17 cellular contexts compared by ENCODE assay signal in genomic region chr10:104347295-104348045, GRCh38. TPM values are rescaled to one million over a fixed set of nuclear protein-coding genes. Genes with fewer than 3 reads are reported as not detected.
DNase-seq lines count a peak whose midpoint lies in the region; ATAC-seq and TF ChIP-seq lines count a peak whose summit lies in the region.
"Had no signal": no experiment of that assay in that cellular context is flagged by ENCODE, and none has a peak within 500 bp of the region (broad histone marks: within the 10 kb centered on the region; RNA-seq: fewer than 3 reads in every experiment).

No MANE protein-coding gene starts in this region.

- H3K27ac Mint-ChIP-seq in activated naive CD8-positive, alpha-beta T cell treated with anti-CD3 and anti-CD28 coated beads, Interleukin-2, amount 10 ng/mL, durations not matched to agents 7 days and 5 days: peak overlapping the region; percentile 54
- H3K27ac Mint-ChIP-seq in activated naive CD8-positive, alpha-beta T cell treated with anti-CD3 and anti-CD28 coated beads, Interleukin-2, amount 50 U/mL, for 24 hours: no peak overlapping the region
- peak overlapping the region in 2 of 3 donors; percentile 5 to 65 for H3K27ac Mint-ChIP-seq in IgD-negative memory B cell
- H3K27ac Mint-ChIP-seq: T-helper 1 cell treated with Interleukin-12 subunit alpha and Interleukin-12 subunit beta and Interleukin-4 antibody, amounts not matched to agents 30 μg/mL and 1 μg/mL, for 36 hours had no signal

- CTCF ChIA-PET in Panc1 (lab: Charles Lee): no interaction called here

- in situ Hi-C loops in Panc1 (cut with HindIII; ENCODE audit: low pct_unique_long_range_greater_than_20kb, low sequenced_read_pairs): no loop called here

- no peaks in the 10 kb centered on the region for H3K79me2 ChIP-seq in parathyroid adenoma

- H3K4me2 ChIP-seq in parathyroid adenoma (ENCODE audit: low read length): no peak overlapping the region
- H3K4me2 ChIP-seq: KMS-11 had no signal

- no TSS peak for BruUV-seq in Panc1 (replicated peaks; lab: Mats Ljungman, UMichigan)

- H3K27me3 ChIP-seq in Panc1 (ENCODE audit: control insufficient read depth, insufficient read depth, low read length): no peaks in the 10 kb centered on the region
- H3K27me3 ChIP-seq in parathyroid adenoma (ENCODE audit: control insufficient read depth, insufficient read depth, low read length): no peaks in the 10 kb centered on the region

- H2AFZ ChIP-seq in parathyroid adenoma: no peak overlapping the region

- H3K36me3 Mint-ChIP-seq in activated naive CD8-positive, alpha-beta T cell treated with anti-CD3 and anti-CD28 coated beads, Interleukin-2, amount 10 ng/mL, durations not matched to agents 7 days and 5 days: peaks cover 6% of the 10 kb centered on the region
- H3K36me3 Mint-ChIP-seq in activated naive CD8-positive, alpha-beta T cell treated with anti-CD3 and anti-CD28 coated beads, Interleukin-2, amount 50 U/mL, for 24 hours (ENCODE audit: low read depth): no peaks in the 10 kb centered on the region
- no peaks in the 10 kb centered on the region for H3K36me3 Mint-ChIP-seq in IgD-negative memory B cell

- ATAC-seq in activated naive CD8-positive, alpha-beta T cell treated with anti-CD3 and anti-CD28 coated beads, Interleukin-2, amount 10 ng/mL, durations not matched to agents 7 days and 5 days (ENCODE audit: low read depth): no peak
- no peak for ATAC-seq in activated naive CD8-positive, alpha-beta T cell treated with anti-CD3 and anti-CD28 coated beads, Interleukin-2, amount 50 U/mL, for 24 hours
- ATAC-seq in Panc1 (no peak), HG02610 (IDR thresholded peaks at IDR 0.05; ENCODE audit: unreplicated experiment) (no peak)

- H3K4me1 ChIP-seq in Panc1 (ENCODE audit: control insufficient read depth, insufficient read depth, low read length): peaks cover 24% of the 10 kb centered on the region
- H3K4me1 ChIP-seq in parathyroid adenoma: peaks cover 9% of the 10 kb centered on the region

- H3K27ac ChIP-seq in Panc1 (ENCODE audit: low read length) (peak overlapping the region; percentile 35; the same call in 1 of the 2 replicates), parathyroid adenoma (no peak overlapping the region)
- H3K27ac ChIP-seq: KMS-11 had no signal

- H3K36me3 ChIP-seq in Panc1 (ENCODE audit: control insufficient read depth, insufficient read depth, low read length): no peaks in the 10 kb centered on the region
- no peaks in the 10 kb centered on the region for H3K36me3 ChIP-seq in parathyroid adenoma (ENCODE audit: control insufficient read depth, insufficient read depth, low read length)

- H3K9me3 ChIP-seq in Panc1 (ENCODE audit: control insufficient read depth, insufficient read depth, low read depth, low read length) (no peaks in the 10 kb centered on the region), parathyroid adenoma (ENCODE audit: control insufficient read depth, low read length) (no peaks in the 10 kb centered on the region)

- no peak for DNase-seq in activated naive CD8-positive, alpha-beta T cell treated with anti-CD3 and anti-CD28 coated beads, Interleukin-2, amount 10 ng/mL, durations not matched to agents 7 days and 5 days
- DNase-seq in activated naive CD8-positive, alpha-beta T cell treated with anti-CD3 and anti-CD28 coated beads, Interleukin-2, amount 50 U/mL, for 24 hours: no peak
- DNase-seq in Panc1 (ENCODE audit: low read depth, low spot score) (no peak), activated gamma-delta T cell (lab: John Stamatoyannopoulos, UW) (no peak), HCEC 1CT (no peak)
- DNase-seq: DND-41, GDM1, GOT3, NCI-H1417, NCI-H1930, NCI-H748 treated with DMSO at 0.1 percent for 48 hours, SHP77 treated with DMSO at 0.1 percent for 48 hours had no signal

- intact Hi-C loops in Panc1 (cut with micrococcal nuclease; ENCODE audit: unreplicated experiment): no loop called here

- no peak for TF ChIP-seq CTCF in Panc1 (IDR thresholded peaks at IDR 0.05)
- no peak for TF ChIP-seq CTCF in parathyroid adenoma (IDR thresholded peaks at IDR 0.05)

- POLR2A ChIA-PET in activated naive CD8-positive, alpha-beta T cell treated with anti-CD3 and anti-CD28 coated beads, Interleukin-2, amount 10 ng/mL, durations not matched to agents 7 days and 5 days (lab: Charles Lee): interaction anchor here (1.1 to 2.4 kb wide), 2 partner anchors 9 to 41 kb away, joined by 3 to 11 read pairs; partner anchors contain the start of gene ITPRIP
- POLR2A ChIA-PET in Panc1 (lab: Charles Lee): interaction anchor here (0.6 kb wide), 1 partner anchor 18 kb away, joined by 3 read pairs; no protein-coding TSS in a partner anchor

- H3K27me3 Mint-ChIP-seq in activated naive CD8-positive, alpha-beta T cell treated with anti-CD3 and anti-CD28 coated beads, Interleukin-2, amount 10 ng/mL, durations not matched to agents 7 days and 5 days: no peaks in the 10 kb centered on the region
- H3K27me3 Mint-ChIP-seq in activated naive CD8-positive, alpha-beta T cell treated with anti-CD3 and anti-CD28 coated beads, Interleukin-2, amount 50 U/mL, for 24 hours: no peaks in the 10 kb centered on the region
- no peaks in the 10 kb centered on the region for H3K27me3 Mint-ChIP-seq in IgD-negative memory B cell

- no peak overlapping the region for H3K4me3 Mint-ChIP-seq in activated naive CD8-positive, alpha-beta T cell treated with anti-CD3 and anti-CD28 coated beads, Interleukin-2, amount 10 ng/mL, durations not matched to agents 7 days and 5 days
- no peak overlapping the region for H3K4me3 Mint-ChIP-seq in activated naive CD8-positive, alpha-beta T cell treated with anti-CD3 and anti-CD28 coated beads, Interleukin-2, amount 50 U/mL, for 24 hours
- peak overlapping the region in 2 of 4 donors; percentile 11 to 61 for H3K4me3 Mint-ChIP-seq in IgD-negative memory B cell
- H3K4me3 Mint-ChIP-seq: T-helper 1 cell treated with Interleukin-12 subunit alpha and Interleukin-12 subunit beta and Interleukin-4 antibody, amounts not matched to agents 30 μg/mL and 1 μg/mL, for 36 hours had no signal

- H3K4me1 Mint-ChIP-seq in activated naive CD8-positive, alpha-beta T cell treated with anti-CD3 and anti-CD28 coated beads, Interleukin-2, amount 10 ng/mL, durations not matched to agents 7 days and 5 days: peaks cover 22% of the 10 kb centered on the region
- peaks cover 12% of the 10 kb centered on the region for H3K4me1 Mint-ChIP-seq in activated naive CD8-positive, alpha-beta T cell treated with anti-CD3 and anti-CD28 coated beads, Interleukin-2, amount 50 U/mL, for 24 hours
- H3K4me1 Mint-ChIP-seq in IgD-negative memory B cell: peaks cover 17 to 28% (median 18%) of the 10 kb centered on the region in 3 donors

- peaks cover 6% of the 10 kb centered on the region for H3K9me3 Mint-ChIP-seq in activated naive CD8-positive, alpha-beta T cell treated with anti-CD3 and anti-CD28 coated beads, Interleukin-2, amount 10 ng/mL, durations not matched to agents 7 days and 5 days
- no peaks in the 10 kb centered on the region for H3K9me3 Mint-ChIP-seq in activated naive CD8-positive, alpha-beta T cell treated with anti-CD3 and anti-CD28 coated beads, Interleukin-2, amount 50 U/mL, for 24 hours
- peaks cover 0 to 2% (median 0%) of the 10 kb centered on the region in 3 donors for H3K9me3 Mint-ChIP-seq in IgD-negative memory B cell

- peak overlapping the region; percentile 46 for H3K9ac ChIP-seq in parathyroid adenoma
- H3K9ac ChIP-seq: KMS-11 had no signal

- H3K4me3 ChIP-seq in Panc1 (ENCODE audit: low read depth in 2 of 2, low read length in 2 of 2): no peak overlapping the region
- no peak overlapping the region for H3K4me3 ChIP-seq in parathyroid adenoma (ENCODE audit: low read depth, low read length)

RNA-seq across cellular contexts. Expression of gene CFAP58, which starts 6.2 kb away (rescaled TPM):
- total RNA-seq in activated naive CD8-positive, alpha-beta T cell treated with anti-CD3 and anti-CD28 coated beads, Interleukin-2, amount 10 ng/mL, durations not matched to agents 7 days and 5 days: under 1 TPM; 0.28 to 0.34 TPM
- polyA plus RNA-seq in IgD-negative memory B cell: not detected
- 2.0 TPM for total RNA-seq in Panc1 (2021; ENCODE audit: unreplicated experiment)
- 1.4 TPM for polyA plus RNA-seq in Panc1 (2012; ENCODE audit: insufficient read length)

RNA-seq across cellular contexts. Expression of gene ITPRIP, which starts 9.2 kb away (rescaled TPM):
- total RNA-seq in activated naive CD8-positive, alpha-beta T cell treated with anti-CD3 and anti-CD28 coated beads, Interleukin-2, amount 10 ng/mL, durations not matched to agents 7 days and 5 days: 10 to 100 TPM; 24.7 to 25.4 TPM
- 22.8 TPM for polyA plus RNA-seq in IgD-negative memory B cell
- 55.0 TPM for total RNA-seq in Panc1 (2021; ENCODE audit: unreplicated experiment)
- 52.8 TPM for polyA plus RNA-seq in Panc1 (2012; ENCODE audit: insufficient read length)
